Comparison of ENCODE assay signal across 23 cellular contexts in the genomic region with DNA sequence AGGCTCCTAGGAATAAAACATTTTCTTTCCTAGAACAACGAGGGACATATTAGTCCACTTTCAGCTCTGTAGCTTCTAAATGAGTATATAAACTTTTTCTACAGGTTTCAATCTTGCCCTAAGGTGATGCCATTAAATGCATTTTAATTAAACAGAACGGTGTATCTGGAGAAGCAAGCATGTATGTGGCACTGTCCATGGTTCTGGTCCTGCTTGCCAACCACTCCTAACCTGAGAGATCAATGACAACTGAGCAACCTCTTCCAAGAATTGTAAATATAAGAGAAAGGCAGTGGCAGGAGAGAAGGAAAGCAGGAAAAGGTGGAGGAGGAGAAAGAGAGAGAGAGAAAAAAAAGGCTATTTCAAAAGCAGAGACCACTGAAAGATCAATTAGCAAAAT.
DNase-seq lines count a peak whose midpoint lies in the region; ATAC-seq, FAIRE-seq and TF ChIP-seq lines count a peak whose summit lies in the region.
"Had no signal": no experiment of that assay in that cellular context is flagged by ENCODE, and none has a peak within 500 bp of the region (broad histone marks: within the 10 kb centered on the region; RNA-seq: fewer than 3 reads in every experiment).

No MANE protein-coding gene starts in this region.

- FAIRE-seq in bronchial epithelial cell (lab: Jason Lieb, UNC): no peak
- FAIRE-seq: keratinocyte had no signal

- no peak overlapping the region for H3K4me3 ChIP-seq in bronchial epithelial cell (ENCODE audit: low read depth, low read length)
- H3K4me3 ChIP-seq: colonic mucosa, hepatocyte had no signal

- peaks cover 4% of the 10 kb centered on the region for H3K27me3 ChIP-seq in bronchial epithelial cell (ENCODE audit: control insufficient read depth, insufficient read depth, low read length)
- H3K27me3 ChIP-seq: colonic mucosa had no signal

- TF ChIP-seq EP300 in Ishikawa (IDR thresholded peaks at IDR 0.05; ENCODE audit: borderline replicate concordance): no peak

- TF ChIP-seq RAD21 in Ishikawa (IDR thresholded peaks at IDR 0.05; ENCODE audit: low read depth): no peak

- DNase-seq in EH (ENCODE audit: low read depth) (peak; percentile 35), bronchial epithelial cell (ENCODE audit: low read depth) (peak; percentile 15), kidney glomerular epithelial cell (lab: John Stamatoyannopoulos, UW) (peak; percentile 14), DMS53 (lab: John Stamatoyannopoulos, UW) (no peak), NCI-H446 (lab: John Stamatoyannopoulos, UW) (no peak)
- DNase-seq: activated CD4-positive, CD25-positive, alpha-beta regulatory T cell; activated naive CD4-positive, alpha-beta T cell treated with Interleukin-2 at 50 U/mL for 16 hours; activated T-cell treated with anti-CD3 and anti-CD28 coated beads, Interleukin-2, amount 50 U/mL, for 24 hours; CD4-positive, alpha-beta T cell; colonic mucosa; DMS153; foreskin melanocyte; H7; mesendoderm; natural killer cell; NCI-H510A treated with DMSO at 0.1 percent for 48 hours; T-helper 9 cell had no signal

- no peaks in the 10 kb centered on the region for H3K36me3 ChIP-seq in bronchial epithelial cell (ENCODE audit: control insufficient read depth, insufficient read depth, low read length)
- H3K36me3 ChIP-seq: colonic mucosa had no signal

- ATAC-seq in HG02623 (IDR thresholded peaks at IDR 0.05; ENCODE audit: unreplicated experiment) (no peak), GM19397 (IDR thresholded peaks at IDR 0.05; ENCODE audit: unreplicated experiment) (no peak)
- ATAC-seq: natural killer cell; stimulated activated memory B cell treated with anti-CD40 and anti-IgM and Interleukin-4, amounts not matched to agents 10 μg/mL and 1 μg/mL and 100 μg/mL, for 72 hours had no signal

- TF ChIP-seq CTCF in bronchial epithelial cell (IDR thresholded peaks at IDR 0.05; ENCODE audit: insufficient read depth, low read length, severe bottlenecking): no peak

TF ChIP-seq in Ishikawa, 13 proteins besides CTCF, POLR2A, EP300 and RAD21:
- TF ChIP-seq, protein P1, sequence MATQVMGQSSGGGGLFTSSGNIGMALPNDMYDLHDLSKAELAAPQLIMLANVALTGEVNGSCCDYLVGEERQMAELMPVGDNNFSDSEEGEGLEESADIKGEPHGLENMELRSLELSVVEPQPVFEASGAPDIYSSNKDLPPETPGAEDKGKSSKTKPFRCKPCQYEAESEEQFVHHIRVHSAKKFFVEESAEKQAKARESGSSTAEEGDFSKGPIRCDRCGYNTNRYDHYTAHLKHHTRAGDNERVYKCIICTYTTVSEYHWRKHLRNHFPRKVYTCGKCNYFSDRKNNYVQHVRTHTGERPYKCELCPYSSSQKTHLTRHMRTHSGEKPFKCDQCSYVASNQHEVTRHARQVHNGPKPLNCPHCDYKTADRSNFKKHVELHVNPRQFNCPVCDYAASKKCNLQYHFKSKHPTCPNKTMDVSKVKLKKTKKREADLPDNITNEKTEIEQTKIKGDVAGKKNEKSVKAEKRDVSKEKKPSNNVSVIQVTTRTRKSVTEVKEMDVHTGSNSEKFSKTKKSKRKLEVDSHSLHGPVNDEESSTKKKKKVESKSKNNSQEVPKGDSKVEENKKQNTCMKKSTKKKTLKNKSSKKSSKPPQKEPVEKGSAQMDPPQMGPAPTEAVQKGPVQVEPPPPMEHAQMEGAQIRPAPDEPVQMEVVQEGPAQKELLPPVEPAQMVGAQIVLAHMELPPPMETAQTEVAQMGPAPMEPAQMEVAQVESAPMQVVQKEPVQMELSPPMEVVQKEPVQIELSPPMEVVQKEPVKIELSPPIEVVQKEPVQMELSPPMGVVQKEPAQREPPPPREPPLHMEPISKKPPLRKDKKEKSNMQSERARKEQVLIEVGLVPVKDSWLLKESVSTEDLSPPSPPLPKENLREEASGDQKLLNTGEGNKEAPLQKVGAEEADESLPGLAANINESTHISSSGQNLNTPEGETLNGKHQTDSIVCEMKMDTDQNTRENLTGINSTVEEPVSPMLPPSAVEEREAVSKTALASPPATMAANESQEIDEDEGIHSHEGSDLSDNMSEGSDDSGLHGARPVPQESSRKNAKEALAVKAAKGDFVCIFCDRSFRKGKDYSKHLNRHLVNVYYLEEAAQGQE (IDR thresholded peaks at IDR 0.05; ENCODE audit: low read depth): peak; percentile 82
- TF ChIP-seq CEBPB (IDR thresholded peaks at IDR 0.05): no peak

Comparison
In these comparisons a context has a peak if more than half of its experiments do, and no peak if none do; other contexts are left out.
1. DNase-seq: peak in EH (single experiment), bronchial epithelial cell (single experiment) and kidney glomerular epithelial cell (single experiment); none in DMS53 (single experiment) and NCI-H446 (0 of 2).